In the genomic region with DNA sequence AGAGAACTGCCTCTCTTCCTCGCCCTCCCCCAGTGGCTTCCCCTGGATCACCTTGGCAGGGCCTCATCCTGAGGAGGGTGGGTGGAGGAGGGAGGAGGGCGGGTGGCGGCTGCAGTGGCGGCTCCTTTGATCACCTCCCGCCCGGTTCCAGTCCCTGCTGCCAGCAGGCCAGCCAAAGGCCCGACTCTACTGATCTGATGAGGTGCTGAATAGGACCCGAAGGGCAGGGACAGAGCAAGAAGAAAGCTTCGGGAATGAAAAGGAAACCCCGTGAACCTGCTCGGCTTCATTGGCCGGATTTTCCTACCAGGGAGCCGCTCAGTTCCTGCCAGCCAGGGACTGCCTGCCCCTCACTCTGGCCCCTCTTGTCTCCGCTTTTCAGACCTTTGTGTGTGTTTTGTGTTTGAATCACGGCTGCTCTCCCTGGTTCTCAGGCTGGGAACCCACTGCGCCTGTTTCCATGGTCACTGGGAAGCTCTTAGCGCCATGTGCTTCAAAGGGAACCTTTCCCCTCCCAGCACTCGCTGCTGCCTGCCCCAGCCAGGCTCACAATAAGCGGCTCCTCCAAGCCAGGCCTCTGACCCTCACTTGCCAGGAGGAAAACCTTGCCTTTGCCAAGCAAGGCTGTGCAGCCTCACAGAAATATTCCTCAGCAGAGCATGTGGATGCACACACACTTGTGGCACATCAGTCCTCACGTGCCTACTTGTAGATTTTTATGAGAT, we compare ENCODE assay signal across 10 cellular contexts. TPM values are rescaled to one million over a fixed set of nuclear protein-coding genes. Genes with fewer than 3 reads are reported as not detected.
DNase-seq lines count a peak whose midpoint lies in the region; ATAC-seq, FAIRE-seq and TF ChIP-seq lines count a peak whose summit lies in the region.
"Had no signal": no experiment of that assay in that cellular context is flagged by ENCODE, and none has a peak within 500 bp of the region (broad histone marks: within the 10 kb centered on the region; RNA-seq: fewer than 3 reads in every experiment).

No MANE protein-coding gene starts in this region.

- TF ChIP-seq CTCF in ascending aorta (IDR thresholded peaks at IDR 0.05): no peak

- H3K9ac ChIP-seq in HUES6 (ENCODE audit: low read length) (peak overlapping the region; percentile 71), iPS-20b (ENCODE audit: low read depth, low read length) (peak overlapping the region; percentile 65; the same call in 1 of the 2 replicates)

- TF ChIP-seq POLR2A in GM12892 (IDR thresholded peaks at IDR 0.05; ENCODE audit: low read depth, low read length): no peak
- no peak for TF ChIP-seq POLR2A in GM12891 (IDR thresholded peaks at IDR 0.05; ENCODE audit: low read depth, low read length)

- H3K36me3 ChIP-seq in HUES6 (ENCODE audit: control insufficient read depth, insufficient read depth, low read length) (no peaks in the 10 kb centered on the region), ascending aorta (no peaks in the 10 kb centered on the region), iPS-20b (ENCODE audit: insufficient read depth, low read depth, low read length) (no peaks in the 10 kb centered on the region)

- intact Hi-C loops in ascending aorta (cut with DNase I): no loop called here
- intact Hi-C loops in sciatic nerve (cut with DNase I): no loop called here

- no peak for FAIRE-seq in GM12892 (lab: Jason Lieb, UNC)
- FAIRE-seq in GM12891 (lab: Jason Lieb, UNC): no peak

- no peak for DNase-seq in ascending aorta (ENCODE audit: low spot score in 2 of 2)
- DNase-seq in sciatic nerve (ENCODE audit: low spot score): no peak
- no peak for DNase-seq in GM12892 (ENCODE audit: insufficient read length)
- DNase-seq in RPMI8226: no peak
- DNase-seq in GM12891 (ENCODE audit: insufficient read length, low spot score): no peak

- ATAC-seq in sciatic nerve: peak; percentile 74
- ATAC-seq in HG03432 (IDR thresholded peaks at IDR 0.05; ENCODE audit: unreplicated experiment): no peak

- H3K27me3 ChIP-seq in HUES6 (ENCODE audit: control insufficient read depth, insufficient read depth, low read length) (no peaks in the 10 kb centered on the region), ascending aorta (no peaks in the 10 kb centered on the region), iPS-20b (ENCODE audit: insufficient read depth, low read length) (no peaks in the 10 kb centered on the region)

- H3K4me3 ChIP-seq in HUES6 (ENCODE audit: low read depth, low read length) (peak overlapping the region; percentile 40), ascending aorta (peak overlapping the region in 1 of 2 donors; percentile 40), iPS-20b (ENCODE audit: low read length) (peak overlapping the region; percentile 44; the same call in 1 of the 2 replicates)

- H3K27ac ChIP-seq in HUES6 (ENCODE audit: low read depth, low read length) (peak overlapping the region; percentile 69; the same call in 1 of the 2 replicates), ascending aorta (peak overlapping the region; percentile 9 to 68), iPS-20b (ENCODE audit: low read length) (peak overlapping the region; percentile 31)

- no peaks in the 10 kb centered on the region for H3K9me3 ChIP-seq in HUES6 (ENCODE audit: control insufficient read depth, insufficient read depth, low read depth, low read length)
- no peaks in the 10 kb centered on the region for H3K9me3 ChIP-seq in ascending aorta
- no peaks in the 10 kb centered on the region for H3K9me3 ChIP-seq in iPS-20b (ENCODE audit: insufficient read depth, low read depth, low read length)

- H3K4me1 ChIP-seq in HUES6 (ENCODE audit: control insufficient read depth, insufficient read depth, low read length) (peaks cover 59% of the 10 kb centered on the region), ascending aorta (peaks cover 8 to 17% of the 10 kb centered on the region in 2 donors), iPS-20b (ENCODE audit: insufficient read depth, low read length) (peaks cover 40% of the 10 kb centered on the region)

TF ChIP-seq in GM12891, 5 proteins besides CTCF, POLR2A, EP300 and RAD21:
- TF ChIP-seq POLR2AphosphoS5 (IDR thresholded peaks at IDR 0.05; ENCODE audit: low read depth, low read length) (no peak), PAX5 (IDR thresholded peaks at IDR 0.05; ENCODE audit: insufficient read depth, low read length, severe bottlenecking) (no peak), POU2F2 (IDR thresholded peaks at IDR 0.05; ENCODE audit: low read depth, low read length) (no peak), SPI1 (IDR thresholded peaks at IDR 0.05; ENCODE audit: low read depth, low read length) (no peak), TAF1 (IDR thresholded peaks at IDR 0.05; ENCODE audit: low read depth, low read length) (no peak)

RNA-seq across cellular contexts. Expression of a gene that starts 56.8 kb away (rescaled TPM):
- not detected for total RNA-seq in ascending aorta
- not detected for total RNA-seq in sciatic nerve
- polyA plus RNA-seq in GM12892 (2012; ENCODE audit: missing spikeins): not detected
- not detected for polyA plus RNA-seq in GM12891 (2012; ENCODE audit: low read depth, missing spikeins)
- total RNA-seq: M059J, mononuclear cell had no signal
